In genomic region chr3:12136371-12136770, GRCh38 we compare ENCODE assay signal across 7 cellular contexts. TPM values are rescaled to one million over a fixed set of nuclear protein-coding genes. Genes with fewer than 3 reads are reported as not detected.
"Had no signal": no experiment of that assay in that cellular context is flagged by ENCODE, and none has a peak within 500 bp of the region (broad histone marks: within the 10 kb centered on the region; RNA-seq: fewer than 3 reads in every experiment).

No MANE protein-coding gene starts in this region.

- ATAC-seq: HepG2, K562 had no signal

- DNase-seq: IMR-90, KBM-7 had no signal

- H3K36me3 Mint-ChIP-seq: IgD-negative memory B cell had no signal

- H3K9me3 Mint-ChIP-seq: IgD-negative memory B cell had no signal

- H3K27ac Mint-ChIP-seq: IgD-negative memory B cell had no signal

- H3K4me3 ChIP-seq: K562 had no signal

- H3K27ac ChIP-seq: HL-60 had no signal

RNA-seq across cellular contexts. Expression of gene TIMP4, which starts 22.3 kb away (rescaled TPM):
- total RNA-seq: HT1080 had no signal
- polyA plus RNA-seq: IgD-negative memory B cell had no signal
